18 cellular contexts compared by ENCODE assay signal in the genomic region with DNA sequence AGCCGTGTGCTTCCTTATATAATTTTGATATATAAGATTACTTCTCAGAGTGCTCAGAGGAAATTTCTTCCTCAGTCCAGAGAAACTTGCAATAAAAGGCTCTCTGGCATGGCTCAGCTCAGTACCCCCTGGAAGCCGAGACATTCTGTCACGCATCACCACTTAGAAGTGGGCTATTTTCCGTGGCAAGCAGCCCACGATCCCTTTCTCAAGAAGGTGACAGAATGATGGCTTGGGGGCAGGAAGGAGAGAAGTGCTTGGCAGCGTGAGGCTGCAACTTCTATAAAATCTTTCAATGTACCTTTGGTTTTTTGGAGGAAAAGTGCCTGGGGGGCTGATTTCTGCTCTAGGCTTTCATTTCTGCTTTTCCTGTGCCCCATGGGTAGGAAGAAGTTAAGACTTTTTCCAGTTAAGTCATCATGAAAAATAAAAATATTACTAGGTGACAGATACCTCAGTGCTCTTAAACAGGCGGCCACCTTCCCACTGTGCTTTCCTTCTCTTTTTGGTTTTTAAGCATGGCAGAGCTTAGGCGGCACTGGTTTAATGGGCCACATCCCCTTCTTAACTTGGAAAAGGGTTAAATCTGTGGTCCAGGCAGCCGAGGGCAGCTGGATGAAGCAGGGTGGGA.
"Had no signal": no experiment of that assay in that cellular context is flagged by ENCODE, and none has a peak within 500 bp of the region (broad histone marks: within the 10 kb centered on the region; RNA-seq: fewer than 3 reads in every experiment).

No MANE protein-coding gene starts in this region.

- H3K4me1 Mint-ChIP-seq: activated CD4-positive, alpha-beta T cell treated with anti-CD3 and anti-CD28 coated beads for 36 hours had no signal

- H3K79me2 ChIP-seq: parathyroid adenoma had no signal

- H3K4me3 ChIP-seq: body of pancreas, lower lobe of right lung, smooth muscle cell had no signal

- H3K27ac ChIP-seq: body of pancreas, foreskin keratinocyte, lower lobe of right lung, parathyroid adenoma had no signal

- H3K36me3 Mint-ChIP-seq: natural killer cell; stimulated activated memory B cell treated with anti-CD40 and anti-IgM and Interleukin-4, amounts not matched to agents 10 μg/mL and 1 μg/mL and 100 μg/mL, for 72 hours; WTC11 had no signal

- ATAC-seq: activated CD4-positive, alpha-beta T cell treated with anti-CD3 and anti-CD28 coated beads for 36 hours; body of pancreas; foreskin keratinocyte; lower lobe of right lung; natural killer cell; sciatic nerve; stimulated activated memory B cell treated with anti-CD40 and anti-IgM and Interleukin-4, amounts not matched to agents 10 μg/mL and 1 μg/mL and 100 μg/mL, for 72 hours; WTC11 had no signal

- H3K9ac ChIP-seq: parathyroid adenoma had no signal

- H2AFZ ChIP-seq: parathyroid adenoma had no signal

- H3K27ac Mint-ChIP-seq: activated CD4-positive, alpha-beta T cell treated with anti-CD3 and anti-CD28 coated beads for 36 hours; activated naive CD4-positive, alpha-beta T cell treated with anti-CD3 and anti-CD28 coated beads for 36 hours; activated T-cell treated with anti-CD3 and anti-CD28 coated beads, Interleukin-2, amount 50 U/mL, for 24 hours; activated T-helper 2 cell treated with anti-CD3 and anti-CD28 coated beads, Interferon-gamma antibody, Interleukin-2, Interleukin-4, amounts not matched to agents 10 μg/mL and 5 μg/mL and 100 μg/mL, durations not matched to agents 14 hours and 24 hours and 36 hours; natural killer cell; stimulated activated memory B cell treated with anti-CD40 and anti-IgM and Interleukin-4, amounts not matched to agents 10 μg/mL and 1 μg/mL and 100 μg/mL, for 72 hours; WTC11 had no signal

- H3K4me2 ChIP-seq: smooth muscle cell had no signal

- H3K4me3 Mint-ChIP-seq: activated CD4-positive, alpha-beta T cell treated with anti-CD3 and anti-CD28 coated beads for 36 hours; activated naive CD4-positive, alpha-beta T cell treated with anti-CD3 and anti-CD28 coated beads for 36 hours; activated T-cell treated with anti-CD3 and anti-CD28 coated beads, Interleukin-2, amount 50 U/mL, for 24 hours; natural killer cell; stimulated activated memory B cell treated with anti-CD40 and anti-IgM and Interleukin-4, amounts not matched to agents 10 μg/mL and 1 μg/mL and 100 μg/mL, for 72 hours; WTC11 had no signal

- H3K9me3 Mint-ChIP-seq: activated naive CD4-positive, alpha-beta T cell treated with anti-CD3 and anti-CD28 coated beads for 36 hours; activated T-cell treated with anti-CD3 and anti-CD28 coated beads, Interleukin-2, amount 50 U/mL, for 24 hours; activated T-helper 2 cell treated with anti-CD3 and anti-CD28 coated beads, Interferon-gamma antibody, Interleukin-2, Interleukin-4, amounts not matched to agents 10 μg/mL and 5 μg/mL and 100 μg/mL, durations not matched to agents 14 hours and 24 hours and 36 hours; natural killer cell; stimulated activated memory B cell treated with anti-CD40 and anti-IgM and Interleukin-4, amounts not matched to agents 10 μg/mL and 1 μg/mL and 100 μg/mL, for 72 hours; WTC11 had no signal

- H3K27me3 Mint-ChIP-seq: activated CD4-positive, alpha-beta T cell treated with anti-CD3 and anti-CD28 coated beads for 36 hours; activated T-cell treated with anti-CD3 and anti-CD28 coated beads, Interleukin-2, amount 50 U/mL, for 24 hours; stimulated activated memory B cell treated with anti-CD40 and anti-IgM and Interleukin-4, amounts not matched to agents 10 μg/mL and 1 μg/mL and 100 μg/mL, for 72 hours had no signal

- H3K4me1 ChIP-seq: body of pancreas, foreskin keratinocyte, lower lobe of right lung, parathyroid adenoma had no signal

- H3K27me3 ChIP-seq: body of pancreas, foreskin keratinocyte had no signal

- DNase-seq: activated CD4-positive, alpha-beta T cell treated with anti-CD3 and anti-CD28 coated beads for 36 hours; activated CD4-positive, alpha-beta T cell treated with anti-CD3 and anti-CD28 coated beads, Interleukin-2, amount 50 U/mL, for 48 hours; activated naive CD4-positive, alpha-beta T cell treated with anti-CD3 and anti-CD28 coated beads for 36 hours; activated T-cell treated with anti-CD3 and anti-CD28 coated beads, Interleukin-2, amount 50 U/mL, for 24 hours; body of pancreas; foreskin keratinocyte; hippocampal formation; lower lobe of right lung; natural killer cell; stimulated activated CD4-positive, alpha-beta T cell treated with anti-CD3 and anti-CD28 coated beads, Interleukin-4, amount 100 ng/mL, for 24 hours; T-helper 2 cell; trophoblast cell had no signal

- H3K9me3 ChIP-seq: body of pancreas, lower lobe of right lung had no signal
